Comparison of ENCODE assay signal across 1 cellular context in genomic region chr14:78566017-78566858, GRCh38.
TF ChIP-seq lines count a peak whose summit lies in the region.

No MANE protein-coding gene starts in this region.

TF ChIP-seq in IMR-90, 13 proteins besides CTCF, POLR2A, EP300 and RAD21 (continued from another document):
- no peak for TF ChIP-seq BHLHE40 (IDR thresholded peaks at IDR 0.05; ENCODE audit: low read depth, low read length)
TF ChIP-seq in IMR-90: peak in this region for 1.
